ENCODE assay signal across 9 cellular contexts in genomic region chr9:136619742-136620440, GRCh38. TPM values are rescaled to one million over a fixed set of nuclear protein-coding genes. Genes with fewer than 3 reads are reported as not detected.
A peak's percentile ranks its signal among the peaks of the same experiment; 100 is the strongest.
DNase-seq lines count a peak whose midpoint lies in the region; ATAC-seq, FAIRE-seq and TF ChIP-seq lines count a peak whose summit lies in the region.
"Had no signal": no experiment of that assay in that cellular context is flagged by ENCODE, and none has a peak within 500 bp of the region (broad histone marks: within the 10 kb centered on the region; RNA-seq: fewer than 3 reads in every experiment).

No MANE protein-coding gene starts in this region.

- CTCF ChIA-PET in H1 (lab: Charles Lee; ENCODE audit: partially characterized antibody), result interaction anchor here (0.7 to 3.0 kb wide), 4 partner anchors 10 to 52 kb away, joined by 3 to 9 read pairs (median 4); no protein-coding TSS in a partner anchor

- no peak overlapping the region for H3K14ac ChIP-seq in H1 (ENCODE audit: insufficient read length)

- no peak overlapping the region for H3K9ac ChIP-seq in H1 (replicated peaks in 1 of 4; ENCODE audit: extremely low read depth in 1 of 4, low read depth in 3 of 4, low read length in 3 of 4)

- TF ChIP-seq CTCF in H1 (IDR thresholded peaks at IDR 0.05; ENCODE audit: control extremely low read depth in 1 of 3, insufficient read depth in 1 of 3, low read depth in 1 of 3, low read length in 3 of 3) (no peak), vagina (IDR thresholded peaks at IDR 0.05) (no peak), osteocyte (IDR thresholded peaks at IDR 0.05) (no peak)

- H3K9me3 ChIP-seq in H1 (ENCODE audit: insufficient read depth in 2 of 2, low read depth in 1 of 2, low read length in 1 of 2) (no peaks in the 10 kb centered on the region), vagina (no peaks in the 10 kb centered on the region)

- H3K27me3 Mint-ChIP-seq in osteocyte (ENCODE audit: unreplicated experiment), result no peaks in the 10 kb centered on the region

- H2BK12ac ChIP-seq in H1 (ENCODE audit: low read depth, low read length), result no peak overlapping the region; the same call in 1 of the 2 replicates

- no peak overlapping the region for H3K4me3 Mint-ChIP-seq in osteocyte (ENCODE audit: unreplicated experiment)

- ATAC-seq in GM18867 (IDR thresholded peaks at IDR 0.05; ENCODE audit: unreplicated experiment), result no peak

- H3K4me3 ChIP-seq in H1 (ENCODE audit: extremely low read depth in 1 of 4, insufficient read depth in 2 of 4, low read depth in 3 of 4, low read length in 4 of 4) (no peak overlapping the region), vagina (no peak overlapping the region)

- no peak overlapping the region for H2AFZ ChIP-seq in H1 (ENCODE audit: low read length)

- no peaks in the 10 kb centered on the region for H3K79me1 ChIP-seq in H1 (ENCODE audit: low read depth, low read length)

- WGBS in H1 (ENCODE audit: extremely low coverage in 1 of 2, insufficient coverage in 1 of 2, insufficient read length in 1 of 2, insufficient replicate concordance in 2 of 2, low coverage in 1 of 2, low lambda C conversion rate in 2 of 2, missing lambda C conversion rate in 1 of 2), 2 experiments, result 87% methylated on average over 21 of the region's 26 CpGs; no CpG with 5 or more reads in 1 of the 2 experiments

- no peaks in the 10 kb centered on the region for H4K20me1 ChIP-seq in H1 (replicated peaks in 1 of 2; ENCODE audit: control insufficient read depth in 1 of 2, insufficient read depth in 2 of 2, low read length in 2 of 2)

- intact Hi-C loops in vagina (cut with DNase I), result no loop called here

- H3K36me3 ChIP-seq in H1 (ENCODE audit: control insufficient read depth in 2 of 4, insufficient read depth in 4 of 4, low read length in 3 of 4) (no peaks in the 10 kb centered on the region), vagina (no peaks in the 10 kb centered on the region)

- no peak for TF ChIP-seq EP300 in H1 (IDR thresholded peaks at IDR 0.05; ENCODE audit: borderline replicate concordance in 1 of 2, low read depth in 2 of 2, low read length in 2 of 2)

- H3K36me3 Mint-ChIP-seq in osteocyte (ENCODE audit: unreplicated experiment), result no peaks in the 10 kb centered on the region

- POLR2A ChIA-PET in H1 (lab: Charles Lee; ENCODE audit: partially characterized antibody), result interaction anchor here (0.9 to 1.1 kb wide), 2 partner anchors 10 to 14 kb away, joined by 4 read pairs; no protein-coding TSS in a partner anchor

- H4K5ac ChIP-seq in H1 (ENCODE audit: insufficient read length, low read depth, low read length), result no peak overlapping the region

- no peak overlapping the region for H3K4me2 ChIP-seq in H1 (ENCODE audit: insufficient read depth in 1 of 2, low read depth in 2 of 2, low read length in 2 of 2)

- DNase-seq in NOMO-1 (lab: John Stamatoyannopoulos, UW; ENCODE audit: unreplicated experiment in 2 of 2) (peak; percentile 91 to 94), H1 (ENCODE audit: low read depth in 1 of 2, low spot score in 2 of 2) (peak in 1 of 2 experiments; percentile 45), mucosa of gallbladder (ENCODE audit: low spot score) (peak; percentile 71), vagina (ENCODE audit: extremely low spot score in 2 of 2) (no peak), osteocyte (ENCODE audit: extremely low spot score, unreplicated experiment) (no peak), NCI-H2227 treated with DMSO at 0.1 percent for 48 hours (lab: John Stamatoyannopoulos, UW) (no peak)
- DNase-seq: NCI-H524 had no signal

- no peak overlapping the region for H3K4ac ChIP-seq in H1 (replicated peaks; ENCODE audit: insufficient read length, low read depth, low read length)

- peak overlapping the region; percentile 75; the same call in 1 of the 2 replicates for H4K8ac ChIP-seq in H1 (ENCODE audit: extremely low read depth, insufficient read depth, low read length)

- H3K23ac ChIP-seq in H1 (ENCODE audit: insufficient read length), result no peak overlapping the region

- no peak overlapping the region for H4K91ac ChIP-seq in H1 (replicated peaks; ENCODE audit: insufficient read length, low read length)

- no peak overlapping the region for H2BK20ac ChIP-seq in H1 (ENCODE audit: low read length)

- H3K4me1 Mint-ChIP-seq in osteocyte (ENCODE audit: unreplicated experiment), result peaks cover 38% of the 10 kb centered on the region

- H2AK5ac ChIP-seq in H1 (ENCODE audit: low read depth, low read length), result no peak overlapping the region; the same call in 1 of the 2 replicates

- FAIRE-seq in H1 (lab: Jason Lieb, UNC), result no peak
- FAIRE-seq: TTC549 had no signal

- H2BK120ac ChIP-seq in H1 (replicated peaks; ENCODE audit: low read depth, low read length), result no peak overlapping the region

- H3K4me1 ChIP-seq in H1 (replicated peaks in 1 of 4; ENCODE audit: control insufficient read depth in 3 of 4, insufficient read depth in 4 of 4, low read length in 3 of 4), result peaks cover 0 to 4% (median under 1%) of the 10 kb centered on the region in 4 experiments; a peak in 5 of 7 replicates
- H3K4me1 ChIP-seq in vagina, result peaks cover 76% of the 10 kb centered on the region

- H3K9me3 Mint-ChIP-seq in osteocyte (ENCODE audit: unreplicated experiment), result no peaks in the 10 kb centered on the region

- H3K56ac ChIP-seq in H1 (replicated peaks; ENCODE audit: insufficient read length, low read depth, low read length), result no peak overlapping the region

- no peaks in the 10 kb centered on the region for H3K79me2 ChIP-seq in H1 (ENCODE audit: control insufficient read depth in 1 of 2, insufficient read depth in 2 of 2, low read length in 2 of 2)

- TF ChIP-seq POLR2A in H1 (IDR thresholded peaks at IDR 0.05; ENCODE audit: control extremely low read depth in 1 of 2, low read depth in 2 of 2, low read length in 2 of 2), result no peak
- no peak for TF ChIP-seq POLR2A in vagina (IDR thresholded peaks at IDR 0.05)

- no peak for TF ChIP-seq RAD21 in H1 (IDR thresholded peaks at IDR 0.05 in 1 of 2, conservative IDR thresholded peaks at IDR 0.05 in 1 of 2; ENCODE audit: low read depth in 2 of 2, low read length in 2 of 2)

- H3K27ac ChIP-seq in H1 (ENCODE audit: low read depth, low read length) (no peak overlapping the region), vagina (peak overlapping the region; percentile 8)

- H3K27me3 ChIP-seq in H1 (replicated peaks in 1 of 4; ENCODE audit: control insufficient read depth in 3 of 4, extremely low read depth in 1 of 4, insufficient read depth in 3 of 4, low read length in 3 of 4) (no peaks in the 10 kb centered on the region), vagina (no peaks in the 10 kb centered on the region)

- H3K18ac ChIP-seq in H1 (ENCODE audit: extremely low read depth, low read length), result no peak overlapping the region; the same call in 1 of the 2 replicates

- no peaks in the 10 kb centered on the region for H3K23me2 ChIP-seq in H1 (ENCODE audit: low read depth, low read length)

- H3K27ac Mint-ChIP-seq in osteocyte (ENCODE audit: unreplicated experiment), result no peak overlapping the region

- H2BK5ac ChIP-seq in H1 (ENCODE audit: low read depth, low read length), result no peak overlapping the region

- H2BK15ac ChIP-seq in H1 (ENCODE audit: low read length), result no peak overlapping the region

TF ChIP-seq in H1, 55 proteins besides CTCF, POLR2A, EP300 and RAD21 (continues in another document):
- TF ChIP-seq CHD1 (IDR thresholded peaks at IDR 0.05; ENCODE audit: low read depth, low read length) (no peak), SP2 (IDR thresholded peaks at IDR 0.05; ENCODE audit: low read length) (no peak), JUND (IDR thresholded peaks at IDR 0.05; ENCODE audit: low read length) (no peak), SIRT6 (IDR thresholded peaks at IDR 0.05; ENCODE audit: low read length) (no peak), SP1 (IDR thresholded peaks at IDR 0.05; ENCODE audit: low read depth, low read length) (no peak), CBX5 (IDR thresholded peaks at IDR 0.05; ENCODE audit: low read depth, low read length) (no peak), KDM1A (IDR thresholded peaks at IDR 0.05; ENCODE audit: borderline replicate concordance, low read length) (no peak), BACH1 (IDR thresholded peaks at IDR 0.05; ENCODE audit: low read length) (no peak), POLR2AphosphoS5 (IDR thresholded peaks at IDR 0.05; ENCODE audit: low read depth, low read length) (no peak)

RNA-seq across cellular contexts. Expression of gene EGFL7, which starts 42.8 kb away (rescaled TPM):
- total RNA-seq in H1 (2021; fragmentation: NEBNext Ultra II Directional; extraction: Animal tissue kit (Norgen Biotek cat#: 25700)), result 37.8 and 39.8 TPM in 2 replicates
- polyA plus RNA-seq in H1 (2011; rRNA removed), result 53.4 and 82.5 TPM in 2 replicates
- polyA plus RNA-seq in H1 (2011; cell fraction: cytosol; rRNA removed), result 63.0 TPM
- polyA plus RNA-seq in H1 (2011; cell fraction: nucleus; rRNA removed), result 82.5 TPM
- polyA plus RNA-seq in H1 (2012, experiment 1 of 2), result 17.3 to 46.4 TPM (median 40.7 TPM) in 4 replicates
- 43.2 TPM for polyA plus RNA-seq in H1 (2012, experiment 2 of 2)
- 66.8 TPM for polyA plus RNA-seq in H1 (2013, experiment 1 of 2)
- 68.8 TPM for polyA plus RNA-seq in H1 (2013, experiment 2 of 2)
- 7.2 and 9.3 TPM in 2 replicates for polyA minus RNA-seq in H1 (2011; rRNA and poly(A)+ RNA removed)
- polyA minus RNA-seq in H1 (2011; cell fraction: cytosol; rRNA and poly(A)+ RNA removed), result 30.7 TPM
- 12.8 TPM for polyA minus RNA-seq in H1 (2011; cell fraction: nucleus; rRNA and poly(A)+ RNA removed)
- total RNA-seq in mucosa of gallbladder (62.2 TPM), vagina (272 TPM), osteocyte (6.9 and 8.4 TPM in 2 replicates)

Comparison
In these comparisons a context has a peak if more than half of its experiments do, and no peak if none do; other contexts are left out.
1. DNase-seq: peak in NOMO-1 (2 of 2) and mucosa of gallbladder (single experiment); none in vagina (0 of 2), osteocyte (single experiment) and NCI-H2227 treated with DMSO at 0.1 percent for 48 hours (single experiment).